ENCODE assay signal across 1 cellular context in genomic region chr1:26848947-26849774, GRCh38.
TF ChIP-seq lines count a peak whose summit lies in the region.

No MANE protein-coding gene starts in this region.

TF ChIP-seq in A549, 52 proteins besides CTCF, POLR2A, EP300 and RAD21 (continued from another document):
- TF ChIP-seq REST (IDR thresholded peaks at IDR 0.05), result no peak
- no peak for TF ChIP-seq BHLHE40 (IDR thresholded peaks at IDR 0.05; ENCODE audit: low read depth, low read length)
- no peak for TF ChIP-seq HMGXB4 (CRISPR knock-in tag; IDR thresholded peaks at IDR 0.05; ENCODE audit: borderline replicate concordance)
- TF ChIP-seq EHMT2 (IDR thresholded peaks at IDR 0.05; ENCODE audit: low read depth), result no peak
- no peak for TF ChIP-seq RNF2 (IDR thresholded peaks at IDR 0.05; ENCODE audit: borderline replicate concordance, low read depth)
- TF ChIP-seq CEBPB (IDR thresholded peaks at IDR 0.05), result no peak
- TF ChIP-seq MYC (IDR thresholded peaks at IDR 0.05; ENCODE audit: borderline replicate concordance, low read length), result no peak
- peak in 1 of 2 experiments; percentile 40; a peak in 1 of 5 replicates for TF ChIP-seq JUN (IDR thresholded peaks at IDR 0.05)
- TF ChIP-seq NFE2L2 (conservative IDR thresholded peaks at IDR 0.05; ENCODE audit: low read length), result peak; percentile 97
- TF ChIP-seq EHF (CRISPR knock-in tag; IDR thresholded peaks at IDR 0.05), result no peak; the same call in 1 of the 2 replicates
- TF ChIP-seq ELK1 (IDR thresholded peaks at IDR 0.05; ENCODE audit: low read depth, low read length), result no peak
- TF ChIP-seq HOXA7 (CRISPR knock-in tag; IDR thresholded peaks at IDR 0.05), result no peak
- no peak for TF ChIP-seq ZFP36 (IDR thresholded peaks at IDR 0.05; ENCODE audit: borderline replicate concordance, partially characterized antibody)
- no peak for TF ChIP-seq E2F6 (IDR thresholded peaks at IDR 0.05; ENCODE audit: borderline replicate concordance, low read depth)
- no peak for TF ChIP-seq ESRRA (IDR thresholded peaks at IDR 0.05; ENCODE audit: borderline replicate concordance, low read length)
- TF ChIP-seq SMC3 (IDR thresholded peaks at IDR 0.05), result no peak
- TF ChIP-seq HOXB5 (CRISPR knock-in tag; IDR thresholded peaks at IDR 0.05), result 0 out of 2 replicates have a peak, but pooled peaks have one; percentile 63
- no peak for TF ChIP-seq CHD4 (IDR thresholded peaks at IDR 0.05; ENCODE audit: borderline replicate concordance)
- TF ChIP-seq KDM5A (IDR thresholded peaks at IDR 0.05), result no peak
- no peak for TF ChIP-seq ZNF302 (CRISPR knock-in tag; IDR thresholded peaks at IDR 0.05)
- TF ChIP-seq GATA3 (IDR thresholded peaks at IDR 0.05; ENCODE audit: borderline replicate concordance), result no peak; the same call in 1 of the 2 replicates
- TF ChIP-seq RFX5 (IDR thresholded peaks at IDR 0.05), result no peak
- no peak for TF ChIP-seq ZSCAN20 (CRISPR knock-in tag; IDR thresholded peaks at IDR 0.05)
- no peak; the same call in 1 of the 2 replicates for TF ChIP-seq RARB (CRISPR knock-in tag; IDR thresholded peaks at IDR 0.05)
- no peak for TF ChIP-seq HDAC2 (IDR thresholded peaks at IDR 0.05)
- no peak for TF ChIP-seq HES2 (IDR thresholded peaks at IDR 0.05)
- TF ChIP-seq FOSL2 (IDR thresholded peaks at IDR 0.05), result peak; percentile 39; the same call in 1 of the 2 replicates
- TF ChIP-seq FOSL2 (CRISPR knock-in tag; IDR thresholded peaks at IDR 0.05), result peak; percentile 89
- TF ChIP-seq PBX3 (IDR thresholded peaks at IDR 0.05), result no peak
- TF ChIP-seq POLR2AphosphoS2 (conservative IDR thresholded peaks at IDR 0.05; ENCODE audit: low read length), result no peak
- no peak for TF ChIP-seq RCOR1 (IDR thresholded peaks at IDR 0.05; ENCODE audit: low read depth, low read length)
- TF ChIP-seq JUNB (IDR thresholded peaks at IDR 0.05), result peak; percentile 29; the same call in 1 of the 2 replicates
- no peak for TF ChIP-seq ZC3H11A (IDR thresholded peaks at IDR 0.05)
- TF ChIP-seq BCL3 (IDR thresholded peaks at IDR 0.05), result no peak
- TF ChIP-seq CBX8 (IDR thresholded peaks at IDR 0.05), result no peak
- TF ChIP-seq NR3C1 (IDR thresholded peaks at IDR 0.05), result no peak
- TF ChIP-seq FOXS1 (CRISPR knock-in tag; IDR thresholded peaks at IDR 0.05), result 0 out of 2 replicates have a peak, but pooled peaks have one; percentile 48
- TF ChIP-seq NPAS2 (CRISPR knock-in tag; IDR thresholded peaks at IDR 0.05; ENCODE audit: borderline replicate concordance), result no peak
- TF ChIP-seq CBX2 (IDR thresholded peaks at IDR 0.05; ENCODE audit: borderline replicate concordance, low read depth), result no peak
- TF ChIP-seq PHF8 (IDR thresholded peaks at IDR 0.05; ENCODE audit: borderline replicate concordance, low read depth), result no peak
- no peak for TF ChIP-seq KDM1A (IDR thresholded peaks at IDR 0.05; ENCODE audit: low read depth)
- peak; percentile 70 for TF ChIP-seq MAX (IDR thresholded peaks at IDR 0.05)
- no peak for TF ChIP-seq HEYL (CRISPR knock-in tag; IDR thresholded peaks at IDR 0.05)
- no peak; the same call in 1 of the 2 replicates for TF ChIP-seq FOSB (CRISPR knock-in tag; IDR thresholded peaks at IDR 0.05)
